In the genomic region with DNA sequence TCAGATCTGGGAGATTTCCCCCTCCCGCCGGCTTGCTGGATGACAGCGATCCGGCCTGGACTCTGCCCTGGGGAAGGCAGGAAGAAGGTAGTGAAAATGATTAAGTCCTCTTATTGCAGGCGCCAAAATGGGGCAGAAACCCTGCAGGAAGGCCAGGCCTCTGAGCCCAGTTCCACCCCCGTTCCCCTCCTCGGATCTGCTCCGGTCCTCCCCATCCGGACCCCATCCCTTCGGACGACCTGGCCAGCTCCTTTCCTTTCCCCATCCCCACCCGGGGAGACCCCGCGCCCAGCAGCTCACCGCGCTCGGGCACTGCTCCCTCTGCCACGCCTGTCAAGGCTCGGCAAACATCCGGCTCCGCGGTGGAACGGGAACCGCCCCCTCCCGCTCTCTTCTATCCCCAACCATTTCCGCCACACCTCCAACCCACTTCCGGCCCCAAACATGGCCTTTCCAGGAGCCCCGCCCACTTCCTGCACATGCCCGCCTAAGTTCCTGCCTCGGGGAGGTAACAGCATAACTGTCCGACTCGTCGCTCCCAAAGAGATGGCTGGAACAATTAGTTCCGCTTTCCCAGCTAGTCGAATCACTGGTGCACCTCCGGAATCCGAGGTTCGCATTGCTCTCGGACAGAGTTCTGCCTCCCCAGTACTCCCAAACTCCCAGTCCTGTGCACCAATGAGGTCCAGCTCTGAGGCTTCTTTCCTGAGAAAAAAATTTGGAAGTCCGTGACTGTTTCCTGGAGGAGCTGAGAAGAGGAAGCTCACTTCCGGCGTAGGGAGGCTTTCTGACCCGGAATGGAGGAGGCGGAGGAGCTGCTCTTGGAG, we compare ENCODE assay signal across 1 cellular context.
TF ChIP-seq lines count a peak whose summit lies in the region.

A gene (minus strand): TSS at position 369 of the 827 bp plus-strand sequence. CDS start 4,512 bp downstream, outside the sequence.
A gene (plus strand): TSS at position 781 of the 827 bp plus-strand sequence. CDS start 17 bp downstream, at position 798.

TF ChIP-seq in HepG2, 621 proteins besides CTCF, POLR2A, EP300 and RAD21 (continued from another document and continues in another):
- TF ChIP-seq, protein P1, sequence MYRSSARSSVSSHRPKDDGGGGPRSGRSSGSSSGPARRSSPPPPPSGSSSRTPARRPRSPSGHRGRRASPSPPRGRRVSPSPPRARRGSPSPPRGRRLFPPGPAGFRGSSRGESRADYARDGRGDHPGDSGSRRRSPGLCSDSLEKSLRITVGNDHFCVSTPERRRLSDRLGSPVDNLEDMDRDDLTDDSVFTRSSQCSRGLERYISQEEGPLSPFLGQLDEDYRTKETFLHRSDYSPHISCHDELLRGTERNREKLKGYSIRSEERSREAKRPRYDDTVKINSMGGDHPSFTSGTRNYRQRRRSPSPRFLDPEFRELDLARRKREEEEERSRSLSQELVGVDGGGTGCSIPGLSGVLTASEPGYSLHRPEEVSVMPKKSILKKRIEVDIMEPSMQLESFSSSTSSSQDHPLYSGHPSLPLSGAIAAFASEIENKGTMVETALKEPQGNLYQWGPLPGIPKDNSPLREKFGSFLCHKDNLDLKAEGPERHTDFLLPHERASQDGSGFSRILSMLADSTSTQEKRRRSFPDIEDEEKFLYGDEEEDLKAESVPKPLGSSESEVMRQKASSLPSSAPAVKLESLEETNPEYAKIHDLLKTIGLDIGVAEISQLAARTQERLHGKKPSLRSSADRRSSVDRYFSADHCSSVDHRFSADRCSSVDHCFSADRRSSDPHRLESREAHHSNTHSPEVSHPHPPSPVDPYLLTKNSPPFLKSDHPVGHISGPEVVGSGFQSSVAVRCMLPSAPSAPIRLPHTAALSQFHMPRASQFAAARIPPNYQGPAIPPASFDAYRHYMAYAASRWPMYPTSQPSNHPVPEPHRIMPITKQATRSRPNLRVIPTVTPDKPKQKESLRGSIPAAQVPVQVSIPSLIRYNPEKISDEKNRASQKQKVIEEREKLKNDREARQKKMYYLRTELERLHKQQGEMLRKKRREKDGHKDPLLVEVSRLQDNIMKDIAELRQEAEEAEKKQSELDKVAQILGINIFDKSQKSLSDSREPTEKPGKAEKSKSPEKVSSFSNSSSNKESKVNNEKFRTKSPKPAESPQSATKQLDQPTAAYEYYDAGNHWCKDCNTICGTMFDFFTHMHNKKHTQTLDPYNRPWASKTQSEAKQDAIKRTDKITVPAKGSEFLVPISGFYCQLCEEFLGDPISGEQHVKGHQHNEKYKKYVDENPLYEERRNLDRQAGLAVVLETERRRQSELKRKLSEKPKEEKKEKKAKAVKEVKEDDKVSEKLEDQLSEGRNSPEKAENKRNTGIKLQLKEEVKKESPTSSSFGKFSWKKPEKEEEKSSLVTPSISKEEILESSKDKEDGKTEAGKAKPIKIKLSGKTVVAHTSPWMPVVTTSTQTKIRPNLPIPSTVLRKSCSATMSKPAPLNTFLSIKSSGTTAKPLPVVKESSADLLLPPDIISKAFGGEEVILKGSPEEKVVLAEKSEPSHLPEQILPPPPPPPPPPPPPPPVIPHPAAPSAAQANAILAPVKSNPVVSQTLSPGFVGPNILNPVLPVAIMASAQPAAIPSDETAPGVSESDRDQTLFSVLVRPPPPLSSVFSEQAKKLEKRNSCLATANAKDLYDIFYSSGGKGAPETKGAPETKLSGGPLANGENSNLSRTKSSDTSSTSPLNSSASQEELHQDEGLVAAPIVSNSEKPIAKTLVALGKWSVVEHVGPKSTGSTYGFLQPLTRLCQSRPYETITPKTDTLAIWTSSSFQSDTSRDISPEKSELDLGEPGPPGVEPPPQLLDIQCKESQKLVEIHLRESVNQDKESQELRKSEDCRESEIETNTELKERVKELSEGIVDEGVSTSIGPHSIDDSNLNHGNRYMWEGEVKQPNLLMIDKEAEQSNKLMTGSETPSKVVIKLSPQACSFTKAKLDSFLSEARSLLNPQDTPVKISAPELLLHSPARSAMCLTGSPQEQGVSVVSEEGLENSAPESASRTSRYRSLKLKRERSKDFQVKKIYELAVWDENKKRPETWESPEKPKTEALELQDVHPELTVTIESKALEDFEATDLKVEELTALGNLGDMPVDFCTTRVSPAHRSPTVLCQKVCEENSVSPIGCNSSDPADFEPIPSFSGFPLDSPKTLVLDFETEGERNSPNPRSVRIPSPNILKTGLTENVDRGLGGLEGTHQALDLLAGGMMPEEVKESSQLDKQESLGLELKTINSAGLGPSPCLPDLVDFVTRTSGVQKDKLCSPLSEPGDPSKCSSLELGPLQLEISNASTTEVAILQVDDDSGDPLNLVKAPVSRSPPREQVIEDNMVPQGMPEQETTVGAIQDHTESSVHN (CRISPR knock-in tag; IDR thresholded peaks at IDR 0.05) = 0 out of 2 replicates have a peak, but pooled peaks have one; percentile 62
- TF ChIP-seq RXRB (CRISPR knock-in tag; IDR thresholded peaks at IDR 0.05; ENCODE audit: borderline replicate concordance) (peak; percentile 70), CHD2 (IDR thresholded peaks at IDR 0.05; ENCODE audit: low read depth, low read length) (no peak), ZNF264 (CRISPR knock-in tag; IDR thresholded peaks at IDR 0.05) (no peak), MIXL1 (CRISPR knock-in tag; IDR thresholded peaks at IDR 0.05) (peak; percentile 52; the same call in 1 of the 2 replicates), ERF (CRISPR knock-in tag; IDR thresholded peaks at IDR 0.05) (peak; percentile 61; the same call in 1 of the 2 replicates), MYNN (CRISPR knock-in tag; IDR thresholded peaks at IDR 0.05; ENCODE audit: low read depth) (0 out of 2 replicates have a peak, but pooled peaks have one; percentile 82), ETV5 (CRISPR knock-in tag; IDR thresholded peaks at IDR 0.05; ENCODE audit: borderline replicate concordance) (peak; percentile 96), HOXA7 (CRISPR knock-in tag; IDR thresholded peaks at IDR 0.05) (no peak), RBM22 (optimal IDR thresholded peaks at IDR 0.05; ENCODE audit: low read length) (peak; percentile 11), ZNF75D (CRISPR knock-in tag; IDR thresholded peaks at IDR 0.05; ENCODE audit: borderline replicate concordance) (no peak), IKZF1 (IDR thresholded peaks at IDR 0.05) (no peak), TBL1XR1 (IDR thresholded peaks at IDR 0.05; ENCODE audit: borderline replicate concordance, low read length, partially characterized antibody) (peak; percentile 17), HDAC6 (IDR thresholded peaks at IDR 0.05; ENCODE audit: low read depth, low read length) (no peak)
- TF ChIP-seq, protein P2, sequence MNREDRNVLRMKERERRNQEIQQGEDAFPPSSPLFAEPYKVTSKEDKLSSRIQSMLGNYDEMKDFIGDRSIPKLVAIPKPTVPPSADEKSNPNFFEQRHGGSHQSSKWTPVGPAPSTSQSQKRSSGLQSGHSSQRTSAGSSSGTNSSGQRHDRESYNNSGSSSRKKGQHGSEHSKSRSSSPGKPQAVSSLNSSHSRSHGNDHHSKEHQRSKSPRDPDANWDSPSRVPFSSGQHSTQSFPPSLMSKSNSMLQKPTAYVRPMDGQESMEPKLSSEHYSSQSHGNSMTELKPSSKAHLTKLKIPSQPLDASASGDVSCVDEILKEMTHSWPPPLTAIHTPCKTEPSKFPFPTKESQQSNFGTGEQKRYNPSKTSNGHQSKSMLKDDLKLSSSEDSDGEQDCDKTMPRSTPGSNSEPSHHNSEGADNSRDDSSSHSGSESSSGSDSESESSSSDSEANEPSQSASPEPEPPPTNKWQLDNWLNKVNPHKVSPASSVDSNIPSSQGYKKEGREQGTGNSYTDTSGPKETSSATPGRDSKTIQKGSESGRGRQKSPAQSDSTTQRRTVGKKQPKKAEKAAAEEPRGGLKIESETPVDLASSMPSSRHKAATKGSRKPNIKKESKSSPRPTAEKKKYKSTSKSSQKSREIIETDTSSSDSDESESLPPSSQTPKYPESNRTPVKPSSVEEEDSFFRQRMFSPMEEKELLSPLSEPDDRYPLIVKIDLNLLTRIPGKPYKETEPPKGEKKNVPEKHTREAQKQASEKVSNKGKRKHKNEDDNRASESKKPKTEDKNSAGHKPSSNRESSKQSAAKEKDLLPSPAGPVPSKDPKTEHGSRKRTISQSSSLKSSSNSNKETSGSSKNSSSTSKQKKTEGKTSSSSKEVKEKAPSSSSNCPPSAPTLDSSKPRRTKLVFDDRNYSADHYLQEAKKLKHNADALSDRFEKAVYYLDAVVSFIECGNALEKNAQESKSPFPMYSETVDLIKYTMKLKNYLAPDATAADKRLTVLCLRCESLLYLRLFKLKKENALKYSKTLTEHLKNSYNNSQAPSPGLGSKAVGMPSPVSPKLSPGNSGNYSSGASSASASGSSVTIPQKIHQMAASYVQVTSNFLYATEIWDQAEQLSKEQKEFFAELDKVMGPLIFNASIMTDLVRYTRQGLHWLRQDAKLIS (CRISPR knock-in tag; IDR thresholded peaks at IDR 0.05) = no peak
- TF ChIP-seq, protein P3, sequence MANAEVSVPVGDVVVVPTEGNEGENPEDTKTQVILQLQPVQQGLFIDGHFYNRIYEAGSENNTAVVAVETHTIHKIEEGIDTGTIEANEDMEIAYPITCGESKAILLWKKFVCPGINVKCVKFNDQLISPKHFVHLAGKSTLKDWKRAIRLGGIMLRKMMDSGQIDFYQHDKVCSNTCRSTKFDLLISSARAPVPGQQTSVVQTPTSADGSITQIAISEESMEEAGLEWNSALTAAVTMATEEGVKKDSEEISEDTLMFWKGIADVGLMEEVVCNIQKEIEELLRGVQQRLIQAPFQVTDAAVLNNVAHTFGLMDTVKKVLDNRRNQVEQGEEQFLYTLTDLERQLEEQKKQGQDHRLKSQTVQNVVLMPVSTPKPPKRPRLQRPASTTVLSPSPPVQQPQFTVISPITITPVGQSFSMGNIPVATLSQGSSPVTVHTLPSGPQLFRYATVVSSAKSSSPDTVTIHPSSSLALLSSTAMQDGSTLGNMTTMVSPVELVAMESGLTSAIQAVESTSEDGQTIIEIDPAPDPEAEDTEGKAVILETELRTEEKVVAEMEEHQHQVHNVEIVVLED (CRISPR knock-in tag; IDR thresholded peaks at IDR 0.05; ENCODE audit: borderline replicate concordance) = peak; percentile 76; the same call in 1 of the 2 replicates
- TF ChIP-seq, protein P4, sequence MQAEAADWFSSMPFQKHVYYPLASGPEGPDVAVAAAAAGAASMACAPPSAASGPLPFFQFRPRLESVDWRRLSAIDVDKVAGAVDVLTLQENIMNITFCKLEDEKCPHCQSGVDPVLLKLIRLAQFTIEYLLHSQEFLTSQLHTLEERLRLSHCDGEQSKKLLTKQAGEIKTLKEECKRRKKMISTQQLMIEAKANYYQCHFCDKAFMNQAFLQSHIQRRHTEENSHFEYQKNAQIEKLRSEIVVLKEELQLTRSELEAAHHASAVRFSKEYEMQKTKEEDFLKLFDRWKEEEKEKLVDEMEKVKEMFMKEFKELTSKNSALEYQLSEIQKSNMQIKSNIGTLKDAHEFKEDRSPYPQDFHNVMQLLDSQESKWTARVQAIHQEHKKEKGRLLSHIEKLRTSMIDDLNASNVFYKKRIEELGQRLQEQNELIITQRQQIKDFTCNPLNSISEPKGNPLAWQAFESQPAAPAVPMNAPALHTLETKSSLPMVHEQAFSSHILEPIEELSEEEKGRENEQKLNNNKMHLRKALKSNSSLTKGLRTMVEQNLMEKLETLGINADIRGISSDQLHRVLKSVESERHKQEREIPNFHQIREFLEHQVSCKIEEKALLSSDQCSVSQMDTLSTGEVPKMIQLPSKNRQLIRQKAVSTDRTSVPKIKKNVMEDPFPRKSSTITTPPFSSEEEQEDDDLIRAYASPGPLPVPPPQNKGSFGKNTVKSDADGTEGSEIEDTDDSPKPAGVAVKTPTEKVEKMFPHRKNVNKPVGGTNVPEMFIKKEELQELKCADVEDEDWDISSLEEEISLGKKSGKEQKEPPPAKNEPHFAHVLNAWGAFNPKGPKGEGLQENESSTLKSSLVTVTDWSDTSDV (CRISPR knock-in tag; IDR thresholded peaks at IDR 0.05) = peak; percentile 6; the same call in 1 of the 2 replicates
- TF ChIP-seq, protein P5, sequence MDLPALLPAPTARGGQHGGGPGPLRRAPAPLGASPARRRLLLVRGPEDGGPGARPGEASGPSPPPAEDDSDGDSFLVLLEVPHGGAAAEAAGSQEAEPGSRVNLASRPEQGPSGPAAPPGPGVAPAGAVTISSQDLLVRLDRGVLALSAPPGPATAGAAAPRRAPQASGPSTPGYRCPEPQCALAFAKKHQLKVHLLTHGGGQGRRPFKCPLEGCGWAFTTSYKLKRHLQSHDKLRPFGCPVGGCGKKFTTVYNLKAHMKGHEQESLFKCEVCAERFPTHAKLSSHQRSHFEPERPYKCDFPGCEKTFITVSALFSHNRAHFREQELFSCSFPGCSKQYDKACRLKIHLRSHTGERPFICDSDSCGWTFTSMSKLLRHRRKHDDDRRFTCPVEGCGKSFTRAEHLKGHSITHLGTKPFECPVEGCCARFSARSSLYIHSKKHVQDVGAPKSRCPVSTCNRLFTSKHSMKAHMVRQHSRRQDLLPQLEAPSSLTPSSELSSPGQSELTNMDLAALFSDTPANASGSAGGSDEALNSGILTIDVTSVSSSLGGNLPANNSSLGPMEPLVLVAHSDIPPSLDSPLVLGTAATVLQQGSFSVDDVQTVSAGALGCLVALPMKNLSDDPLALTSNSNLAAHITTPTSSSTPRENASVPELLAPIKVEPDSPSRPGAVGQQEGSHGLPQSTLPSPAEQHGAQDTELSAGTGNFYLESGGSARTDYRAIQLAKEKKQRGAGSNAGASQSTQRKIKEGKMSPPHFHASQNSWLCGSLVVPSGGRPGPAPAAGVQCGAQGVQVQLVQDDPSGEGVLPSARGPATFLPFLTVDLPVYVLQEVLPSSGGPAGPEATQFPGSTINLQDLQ (CRISPR knock-in tag; IDR thresholded peaks at IDR 0.05) = peak; percentile 89; the same call in 1 of the 2 replicates
- TF ChIP-seq, protein P6, sequence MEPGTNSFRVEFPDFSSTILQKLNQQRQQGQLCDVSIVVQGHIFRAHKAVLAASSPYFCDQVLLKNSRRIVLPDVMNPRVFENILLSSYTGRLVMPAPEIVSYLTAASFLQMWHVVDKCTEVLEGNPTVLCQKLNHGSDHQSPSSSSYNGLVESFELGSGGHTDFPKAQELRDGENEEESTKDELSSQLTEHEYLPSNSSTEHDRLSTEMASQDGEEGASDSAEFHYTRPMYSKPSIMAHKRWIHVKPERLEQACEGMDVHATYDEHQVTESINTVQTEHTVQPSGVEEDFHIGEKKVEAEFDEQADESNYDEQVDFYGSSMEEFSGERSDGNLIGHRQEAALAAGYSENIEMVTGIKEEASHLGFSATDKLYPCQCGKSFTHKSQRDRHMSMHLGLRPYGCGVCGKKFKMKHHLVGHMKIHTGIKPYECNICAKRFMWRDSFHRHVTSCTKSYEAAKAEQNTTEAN (CRISPR knock-in tag; conservative IDR thresholded peaks at IDR 0.05) = no peak
- TF ChIP-seq, protein P7, sequence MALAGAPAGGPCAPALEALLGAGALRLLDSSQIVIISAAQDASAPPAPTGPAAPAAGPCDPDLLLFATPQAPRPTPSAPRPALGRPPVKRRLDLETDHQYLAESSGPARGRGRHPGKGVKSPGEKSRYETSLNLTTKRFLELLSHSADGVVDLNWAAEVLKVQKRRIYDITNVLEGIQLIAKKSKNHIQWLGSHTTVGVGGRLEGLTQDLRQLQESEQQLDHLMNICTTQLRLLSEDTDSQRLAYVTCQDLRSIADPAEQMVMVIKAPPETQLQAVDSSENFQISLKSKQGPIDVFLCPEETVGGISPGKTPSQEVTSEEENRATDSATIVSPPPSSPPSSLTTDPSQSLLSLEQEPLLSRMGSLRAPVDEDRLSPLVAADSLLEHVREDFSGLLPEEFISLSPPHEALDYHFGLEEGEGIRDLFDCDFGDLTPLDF (CRISPR knock-in tag; IDR thresholded peaks at IDR 0.05) = no peak
- TF ChIP-seq, protein P8, sequence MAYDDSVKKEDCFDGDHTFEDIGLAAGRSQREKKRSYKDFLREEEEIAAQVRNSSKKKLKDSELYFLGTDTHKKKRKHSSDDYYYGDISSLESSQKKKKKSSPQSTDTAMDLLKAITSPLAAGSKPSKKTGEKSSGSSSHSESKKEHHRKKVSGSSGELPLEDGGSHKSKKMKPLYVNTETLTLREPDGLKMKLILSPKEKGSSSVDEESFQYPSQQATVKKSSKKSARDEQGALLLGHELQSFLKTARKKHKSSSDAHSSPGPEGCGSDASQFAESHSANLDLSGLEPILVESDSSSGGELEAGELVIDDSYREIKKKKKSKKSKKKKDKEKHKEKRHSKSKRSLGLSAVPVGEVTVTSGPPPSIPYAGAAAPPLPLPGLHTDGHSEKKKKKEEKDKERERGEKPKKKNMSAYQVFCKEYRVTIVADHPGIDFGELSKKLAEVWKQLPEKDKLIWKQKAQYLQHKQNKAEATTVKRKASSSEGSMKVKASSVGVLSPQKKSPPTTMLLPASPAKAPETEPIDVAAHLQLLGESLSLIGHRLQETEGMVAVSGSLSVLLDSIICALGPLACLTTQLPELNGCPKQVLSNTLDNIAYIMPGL (CRISPR knock-in tag; IDR thresholded peaks at IDR 0.05; ENCODE audit: borderline replicate concordance in 1 of 2, low read depth in 1 of 2) = peak; percentile 80 to 85; a peak in 2 of 4 replicates
